In the genomic region with DNA sequence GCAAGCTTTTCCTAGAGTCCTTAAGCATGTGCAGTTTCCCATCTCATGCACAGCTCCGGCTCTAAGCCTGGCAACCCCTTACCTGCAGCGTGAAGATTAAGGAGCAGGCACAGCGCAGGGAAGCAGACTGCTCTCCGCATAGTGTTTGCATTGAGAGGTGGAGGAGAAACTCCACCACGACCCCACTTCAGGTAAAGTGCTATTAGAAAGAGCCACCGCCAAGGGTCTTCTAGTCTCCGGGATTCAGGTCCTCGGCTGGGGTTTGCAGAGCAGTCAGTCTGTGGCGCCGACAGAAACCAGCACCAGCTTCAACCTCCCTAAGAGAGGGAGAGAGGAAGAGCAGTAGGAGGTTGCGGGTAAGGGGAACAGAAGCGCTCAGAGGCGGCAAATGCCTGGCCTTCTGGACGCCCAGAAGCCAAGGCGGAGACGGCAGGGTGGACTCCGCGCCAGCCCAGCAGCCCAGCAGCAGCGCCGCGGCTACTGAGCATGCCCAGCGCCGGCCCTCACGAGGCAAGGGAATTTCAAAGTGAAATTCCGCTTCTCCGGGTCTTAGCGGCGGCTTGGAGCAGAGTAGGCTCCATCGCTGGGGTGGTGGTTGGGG, we compare ENCODE assay signal across 13 cellular contexts. TPM values are rescaled to one million over a fixed set of nuclear protein-coding genes. Genes with fewer than 3 reads are reported as not detected.
A peak's percentile ranks its signal among the peaks of the same experiment; 100 is the strongest.
DNase-seq lines count a peak whose midpoint lies in the region; ATAC-seq, FAIRE-seq and TF ChIP-seq lines count a peak whose summit lies in the region.
"Had no signal": no experiment of that assay in that cellular context is flagged by ENCODE, and none has a peak within 500 bp of the region (broad histone marks: within the 10 kb centered on the region; RNA-seq: fewer than 3 reads in every experiment).

A gene with protein sequence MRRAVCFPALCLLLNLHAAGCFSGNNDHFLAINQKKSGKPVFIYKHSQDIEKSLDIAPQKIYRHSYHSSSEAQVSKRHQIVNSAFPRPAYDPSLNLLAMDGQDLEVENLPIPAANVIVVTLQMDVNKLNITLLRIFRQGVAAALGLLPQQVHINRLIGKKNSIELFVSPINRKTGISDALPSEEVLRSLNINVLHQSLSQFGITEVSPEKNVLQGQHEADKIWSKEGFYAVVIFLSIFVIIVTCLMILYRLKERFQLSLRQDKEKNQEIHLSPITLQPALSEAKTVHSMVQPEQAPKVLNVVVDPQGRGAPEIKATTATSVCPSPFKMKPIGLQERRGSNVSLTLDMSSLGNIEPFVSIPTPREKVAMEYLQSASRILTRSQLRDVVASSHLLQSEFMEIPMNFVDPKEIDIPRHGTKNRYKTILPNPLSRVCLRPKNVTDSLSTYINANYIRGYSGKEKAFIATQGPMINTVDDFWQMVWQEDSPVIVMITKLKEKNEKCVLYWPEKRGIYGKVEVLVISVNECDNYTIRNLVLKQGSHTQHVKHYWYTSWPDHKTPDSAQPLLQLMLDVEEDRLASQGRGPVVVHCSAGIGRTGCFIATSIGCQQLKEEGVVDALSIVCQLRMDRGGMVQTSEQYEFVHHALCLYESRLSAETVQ (minus strand): TSS at position 488 of the 601 bp plus-strand sequence. CDS start 348 bp downstream, at position 140.

- peaks cover 2% of the 10 kb centered on the region for H3K9me3 Mint-ChIP-seq in activated naive CD4-positive, alpha-beta T cell treated with anti-CD3 and anti-CD28 coated beads for 36 hours
- no peaks in the 10 kb centered on the region for H3K9me3 Mint-ChIP-seq in astrocyte (ENCODE audit: unreplicated experiment)
- H3K9me3 Mint-ChIP-seq in type B pancreatic cell = no peaks in the 10 kb centered on the region
- peaks cover 0 to 5% (median 2%) of the 10 kb centered on the region in 11 donors for H3K9me3 Mint-ChIP-seq in naive thymus-derived CD4-positive, alpha-beta T cell
- peaks cover 0 to 4% (median 0%) of the 10 kb centered on the region in 5 donors for H3K9me3 Mint-ChIP-seq in CD8-positive, alpha-beta memory T cell

- H3K36me3 ChIP-seq in astrocyte (ENCODE audit: insufficient read depth, low read length) (no peaks in the 10 kb centered on the region), left lung (no peaks in the 10 kb centered on the region)
- no peaks in the 10 kb centered on the region for H3K36me3 ChIP-seq in naive thymus-derived CD4-positive, alpha-beta T cell (ENCODE audit: control insufficient read depth in 2 of 3, insufficient read depth in 3 of 3, low read length in 3 of 3)
- no peaks in the 10 kb centered on the region for H3K36me3 ChIP-seq in CD8-positive, alpha-beta memory T cell (ENCODE audit: insufficient read depth, low read length)

- peak; percentile 4 for DNase-seq in activated naive CD4-positive, alpha-beta T cell treated with anti-CD3 and anti-CD28 coated beads for 36 hours
- DNase-seq in activated naive CD4-positive, alpha-beta T cell (lab: John Stamatoyannopoulos, UW) = no peak
- DNase-seq in astrocyte (ENCODE audit: low read depth) (no peak), left lung (peak in 1 of 2 donors; percentile 55), type B pancreatic cell (ENCODE audit: extremely low spot score, unreplicated experiment) (no peak), NK-92 (lab: John Stamatoyannopoulos, UW; ENCODE audit: unreplicated experiment) (no peak)
- DNase-seq in naive thymus-derived CD4-positive, alpha-beta T cell = no peak
- DNase-seq in CD8-positive, alpha-beta memory T cell = no peak
- DNase-seq: activated T-cell treated with anti-CD3 and anti-CD28 coated beads for 4 hours; naive thymus-derived CD8-positive, alpha-beta T cell had no signal

- TF ChIP-seq CTCF in astrocyte (IDR thresholded peaks at IDR 0.05; ENCODE audit: insufficient read depth, low read depth, low read length) = no peak
- TF ChIP-seq CTCF in left lung (IDR thresholded peaks at IDR 0.05) = no peak
- TF ChIP-seq CTCF in type B pancreatic cell (conservative IDR thresholded peaks at IDR 0.05) = no peak

- no peaks in the 10 kb centered on the region for H4K20me1 ChIP-seq in astrocyte (ENCODE audit: insufficient read depth, low read length)

- H3K36me3 Mint-ChIP-seq in activated naive CD4-positive, alpha-beta T cell treated with anti-CD3 and anti-CD28 coated beads for 36 hours (ENCODE audit: low read depth) = no peaks in the 10 kb centered on the region
- H3K36me3 Mint-ChIP-seq in astrocyte (ENCODE audit: low read depth, unreplicated experiment) (no peaks in the 10 kb centered on the region), type B pancreatic cell (no peaks in the 10 kb centered on the region)
- no peaks in the 10 kb centered on the region for H3K36me3 Mint-ChIP-seq in naive thymus-derived CD4-positive, alpha-beta T cell
- no peaks in the 10 kb centered on the region for H3K36me3 Mint-ChIP-seq in CD8-positive, alpha-beta memory T cell

- H3K27me3 ChIP-seq in astrocyte (ENCODE audit: insufficient read depth, low read length) (no peaks in the 10 kb centered on the region), left lung (peaks cover 6 to 36% of the 10 kb centered on the region in 2 donors)
- H3K27me3 ChIP-seq in naive thymus-derived CD4-positive, alpha-beta T cell (ENCODE audit: control insufficient read depth in 2 of 2, insufficient read depth in 2 of 2, low read length in 2 of 2) = no peaks in the 10 kb centered on the region
- peaks cover 4% of the 10 kb centered on the region for H3K27me3 ChIP-seq in CD8-positive, alpha-beta memory T cell (ENCODE audit: insufficient read depth, low read length, poor library complexity, severe bottlenecking)

- H3K9me3 ChIP-seq in astrocyte (ENCODE audit: insufficient read depth, low read depth, low read length) (no peaks in the 10 kb centered on the region), left lung (no peaks in the 10 kb centered on the region)
- H3K9me3 ChIP-seq in naive thymus-derived CD4-positive, alpha-beta T cell (ENCODE audit: control insufficient read depth in 2 of 3, low read length in 3 of 3) = no peaks in the 10 kb centered on the region
- H3K9me3 ChIP-seq in CD8-positive, alpha-beta memory T cell (ENCODE audit: low read length) = no peaks in the 10 kb centered on the region
- H3K9me3 ChIP-seq: A549 had no signal

- FAIRE-seq in astrocyte (lab: Jason Lieb, UNC) = no peak
- FAIRE-seq: A549, GM12892 had no signal

- no peaks in the 10 kb centered on the region for H3K4me1 ChIP-seq in astrocyte (ENCODE audit: insufficient read depth, low read length)
- no peaks in the 10 kb centered on the region for H3K4me1 ChIP-seq in left lung
- no peaks in the 10 kb centered on the region for H3K4me1 ChIP-seq in naive thymus-derived CD4-positive, alpha-beta T cell (ENCODE audit: control insufficient read depth in 2 of 2, insufficient read depth in 2 of 2, low read length in 2 of 2)
- H3K4me1 ChIP-seq in CD8-positive, alpha-beta memory T cell (ENCODE audit: insufficient read depth, low read length) = no peaks in the 10 kb centered on the region
- H3K4me1 ChIP-seq: A549 had no signal

- H3K4me2 ChIP-seq in astrocyte (ENCODE audit: low read length) = peak within 1 kb of the TSS; percentile 26
- H3K4me2 ChIP-seq: A549 had no signal

- POLR2A ChIA-PET in naive thymus-derived CD4-positive, alpha-beta T cell (lab: Charles Lee) = no interaction called here
- POLR2A ChIA-PET in CD8-positive, alpha-beta memory T cell (lab: Charles Lee) = no interaction called here

- peak; percentile 25 for ATAC-seq in left lung
- ATAC-seq in naive thymus-derived CD4-positive, alpha-beta T cell = no peak
- ATAC-seq: naive thymus-derived CD8-positive, alpha-beta T cell had no signal

- H2AFZ ChIP-seq in astrocyte (ENCODE audit: low read depth, low read length) = no peak within 1 kb of the TSS

- no peak within 1 kb of the TSS for H3K27ac Mint-ChIP-seq in activated naive CD4-positive, alpha-beta T cell treated with anti-CD3 and anti-CD28 coated beads for 36 hours
- H3K27ac Mint-ChIP-seq in astrocyte (ENCODE audit: unreplicated experiment) (no peak within 1 kb of the TSS), type B pancreatic cell (no peak within 1 kb of the TSS)
- H3K27ac Mint-ChIP-seq in naive thymus-derived CD4-positive, alpha-beta T cell = no peak within 1 kb of the TSS
- H3K27ac Mint-ChIP-seq in CD8-positive, alpha-beta memory T cell = no peak within 1 kb of the TSS
- H3K27ac Mint-ChIP-seq: naive thymus-derived CD8-positive, alpha-beta T cell had no signal

- CTCF ChIA-PET in activated naive CD4-positive, alpha-beta T cell treated with anti-CD3 and anti-CD28 coated beads for 36 hours (lab: Charles Lee) = no interaction called here
- CTCF ChIA-PET in naive thymus-derived CD4-positive, alpha-beta T cell (lab: Charles Lee) = no interaction called here
- CTCF ChIA-PET in CD8-positive, alpha-beta memory T cell (lab: Charles Lee) = no interaction called here

- no peaks in the 10 kb centered on the region for H3K79me2 ChIP-seq in astrocyte (ENCODE audit: insufficient read depth, low read length)

- no peaks in the 10 kb centered on the region for H3K4me1 Mint-ChIP-seq in activated naive CD4-positive, alpha-beta T cell treated with anti-CD3 and anti-CD28 coated beads for 36 hours (ENCODE audit: low read depth)
- H3K4me1 Mint-ChIP-seq in astrocyte (ENCODE audit: low read depth, unreplicated experiment) = peaks cover 2% of the 10 kb centered on the region
- H3K4me1 Mint-ChIP-seq in type B pancreatic cell (ENCODE audit: unreplicated experiment) = peaks cover 9% of the 10 kb centered on the region
- H3K4me1 Mint-ChIP-seq in naive thymus-derived CD4-positive, alpha-beta T cell = peaks cover 0 to 2% (median 0%) of the 10 kb centered on the region in 7 donors
- H3K4me1 Mint-ChIP-seq in CD8-positive, alpha-beta memory T cell = no peaks in the 10 kb centered on the region
- H3K4me1 Mint-ChIP-seq: naive thymus-derived CD8-positive, alpha-beta T cell had no signal

- H3K4me3 ChIP-seq in astrocyte (ENCODE audit: insufficient read depth, low read depth, low read length) = no peak within 1 kb of the TSS
- no peak within 1 kb of the TSS for H3K4me3 ChIP-seq in left lung
- H3K4me3 ChIP-seq in naive thymus-derived CD4-positive, alpha-beta T cell (ENCODE audit: low read length) = no peak within 1 kb of the TSS
- no peak within 1 kb of the TSS for H3K4me3 ChIP-seq in CD8-positive, alpha-beta memory T cell (ENCODE audit: low read length)
- H3K4me3 ChIP-seq: A549, SK-N-MC had no signal

- peaks cover 19% of the 10 kb centered on the region for H3K27me3 Mint-ChIP-seq in activated naive CD4-positive, alpha-beta T cell treated with anti-CD3 and anti-CD28 coated beads for 36 hours (ENCODE audit: low read depth)
- peaks cover 27% of the 10 kb centered on the region for H3K27me3 Mint-ChIP-seq in astrocyte (ENCODE audit: low read depth, unreplicated experiment)
- H3K27me3 Mint-ChIP-seq in type B pancreatic cell = peaks cover 61% of the 10 kb centered on the region
- peaks cover 12 to 23% (median 16%) of the 10 kb centered on the region in 5 donors for H3K27me3 Mint-ChIP-seq in naive thymus-derived CD4-positive, alpha-beta T cell
- peaks cover 4 to 10% of the 10 kb centered on the region in 2 donors for H3K27me3 Mint-ChIP-seq in CD8-positive, alpha-beta memory T cell

- no peak within 1 kb of the TSS for H3K4me3 Mint-ChIP-seq in activated naive CD4-positive, alpha-beta T cell treated with anti-CD3 and anti-CD28 coated beads for 36 hours
- H3K4me3 Mint-ChIP-seq in astrocyte (ENCODE audit: unreplicated experiment) (peak within 1 kb of the TSS; percentile 81), type B pancreatic cell (peak within 1 kb of the TSS; percentile 84)
- no peak within 1 kb of the TSS for H3K4me3 Mint-ChIP-seq in naive thymus-derived CD4-positive, alpha-beta T cell
- no peak within 1 kb of the TSS for H3K4me3 Mint-ChIP-seq in CD8-positive, alpha-beta memory T cell

- H3K27ac ChIP-seq in astrocyte (ENCODE audit: low read depth, low read length) (no peak within 1 kb of the TSS), left lung (no peak within 1 kb of the TSS)
- H3K27ac ChIP-seq in naive thymus-derived CD4-positive, alpha-beta T cell (ENCODE audit: low read depth, low read length) = no peak within 1 kb of the TSS
- no peak within 1 kb of the TSS for H3K27ac ChIP-seq in CD8-positive, alpha-beta memory T cell (ENCODE audit: low read depth, low read length)
- H3K27ac ChIP-seq: A549, SK-N-MC had no signal

- intact Hi-C loops in activated naive CD4-positive, alpha-beta T cell treated with anti-CD3 and anti-CD28 coated beads for 36 hours (cut with micrococcal nuclease) = no loop called here
- intact Hi-C loops in left lung (cut with DNase I) = no loop called here
- intact Hi-C loops in naive thymus-derived CD4-positive, alpha-beta T cell (cut with micrococcal nuclease) = no loop called here

- no peak within 1 kb of the TSS for H3K9ac ChIP-seq in astrocyte (ENCODE audit: low read length)

RNA-seq across cellular contexts. Expression of the gene that starts here (rescaled TPM):
- not detected for total RNA-seq in activated naive CD4-positive, alpha-beta T cell treated with anti-CD3 and anti-CD28 coated beads for 36 hours
- total RNA-seq in astrocyte (1.3 and 1.4 TPM in 2 replicates), left lung (1 to 10 TPM in 1 of 2 donors, under 1 TPM in 1; 0.68 to 1.4 TPM), type B pancreatic cell (ENCODE audit: low replicate concordance) (0.77 and 0.95 TPM in 2 replicates)
- total RNA-seq in naive thymus-derived CD4-positive, alpha-beta T cell = not detected
- not detected for polyA plus RNA-seq in naive thymus-derived CD4-positive, alpha-beta T cell
- not detected for total RNA-seq in CD8-positive, alpha-beta memory T cell
- polyA plus RNA-seq in CD8-positive, alpha-beta memory T cell = not detected
- total RNA-seq: naive thymus-derived CD8-positive, alpha-beta T cell had no signal
- polyA plus RNA-seq: naive thymus-derived CD8-positive, alpha-beta T cell had no signal

Comparison
In these comparisons a context has a peak if more than half of its experiments do, and no peak if none do; other contexts are left out.
1. Peak in DNase-seq in activated naive CD4-positive, alpha-beta T cell treated with anti-CD3 and anti-CD28 coated beads for 36 hours; RNA of the gene not detected or under 1 TPM.
2. H3K4me3 Mint-ChIP-seq: peak in astrocyte (single experiment) and type B pancreatic cell (single experiment); none in activated naive CD4-positive, alpha-beta T cell treated with anti-CD3 and anti-CD28 coated beads for 36 hours (single experiment), naive thymus-derived CD4-positive, alpha-beta T cell (0 of 10) and CD8-positive, alpha-beta memory T cell (0 of 7).